6 cellular contexts compared by ENCODE assay signal in genomic region chr1:99429754-99430153, GRCh38.
"Had no signal": no experiment of that assay in that cellular context is flagged by ENCODE, and none has a peak within 500 bp of the region (broad histone marks: within the 10 kb centered on the region; RNA-seq: fewer than 3 reads in every experiment).

No MANE protein-coding gene starts in this region.

- ATAC-seq: HepG2, K562 had no signal

- H3K4me3 ChIP-seq: K562 had no signal

- DNase-seq: IMR-90, KBM-7, KG1 had no signal

- H3K27ac ChIP-seq: HL-60 had no signal
